27 cellular contexts compared by ENCODE assay signal in the genomic region with DNA sequence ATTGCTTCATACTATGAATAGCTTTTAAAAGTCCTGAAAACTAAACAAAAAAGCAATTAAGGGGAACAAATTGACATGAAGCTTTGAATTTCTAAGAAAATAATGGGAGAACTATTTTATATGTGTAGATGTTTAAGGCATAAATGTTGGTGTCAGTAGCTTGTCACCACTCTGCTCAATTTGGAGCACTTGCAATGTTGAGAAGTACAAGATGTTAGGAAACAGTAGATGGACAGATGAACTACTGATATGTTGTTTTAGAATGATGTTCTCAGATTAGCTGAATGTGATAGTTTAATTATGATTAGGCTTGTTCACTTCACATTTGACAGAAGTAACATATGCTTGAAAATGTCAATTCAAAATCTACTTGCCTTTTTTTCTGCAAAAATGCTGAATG.
A peak's percentile ranks its signal among the peaks of the same experiment; 100 is the strongest.
DNase-seq lines count a peak whose midpoint lies in the region; TF ChIP-seq lines count a peak whose summit lies in the region.
"Had no signal": no experiment of that assay in that cellular context is flagged by ENCODE, and none has a peak within 500 bp of the region (broad histone marks: within the 10 kb centered on the region; RNA-seq: fewer than 3 reads in every experiment).

No MANE protein-coding gene starts in this region.

- H3K4me3 ChIP-seq in neural cell (ENCODE audit: low read length), result no peak overlapping the region
- H3K4me3 ChIP-seq: A549; BLaER1; BLaER1 treated with 17β-estradiol and CSF1 and Interleukin-3, amounts not matched to agents 10 nM and 100 nM had no signal

- H3K27ac ChIP-seq in neural cell (ENCODE audit: low read length), result no peak overlapping the region
- H3K27ac ChIP-seq: 22Rv1; A549; BLaER1; BLaER1 treated with 17β-estradiol and CSF1 and Interleukin-3, amounts not matched to agents 10 nM and 100 nM; C4-2B had no signal

- DNase-seq in NOMO-1 (lab: John Stamatoyannopoulos, UW; ENCODE audit: unreplicated experiment in 2 of 2), result no peak
- DNase-seq: 8988T; ACHN; AML-193; BE2C; C1 segment of cervical spinal cord; Caco-2; Calu3; CD4-positive, alpha-beta memory T cell; CD4-positive, alpha-beta T cell; CD4-positive, CD25-positive, alpha-beta regulatory T cell; CD8-positive, alpha-beta memory T cell; CD8-positive, alpha-beta T cell; COR-L47; DMS 273 treated with DMSO at 0.1 percent for 48 hours; DMS153; DMS53; DMS79; DMS79 treated with DMSO at 0.1 percent for 48 hours; DND-41; EL had no signal

- H3F3A ChIP-seq in neural cell (ENCODE audit: insufficient read depth, low read length, poor library complexity, severe bottlenecking), result no peaks in the 10 kb centered on the region

- no peak overlapping the region for H3K9ac ChIP-seq in neural cell (ENCODE audit: low read length)
- H3K9ac ChIP-seq: BLaER1; BLaER1 treated with 17β-estradiol and CSF1 and Interleukin-3, amounts not matched to agents 10 nM and 100 nM had no signal

- H3K9me2 ChIP-seq in neural cell (ENCODE audit: insufficient read depth, low read length), result no peaks in the 10 kb centered on the region

- H3K4me2 ChIP-seq in neural cell (ENCODE audit: low read length), result no peak overlapping the region
- H3K4me2 ChIP-seq: A549; BLaER1; BLaER1 treated with 17β-estradiol and CSF1 and Interleukin-3, amounts not matched to agents 10 nM and 100 nM had no signal

- no peaks in the 10 kb centered on the region for H3K79me2 ChIP-seq in neural cell (replicated peaks; ENCODE audit: insufficient read depth, low read length)

- no peaks in the 10 kb centered on the region for H3K36me3 ChIP-seq in neural cell (ENCODE audit: insufficient read depth, low read length)
- H3K36me3 ChIP-seq: BE2C; BLaER1; BLaER1 treated with 17β-estradiol and CSF1 and Interleukin-3, amounts not matched to agents 10 nM and 100 nM had no signal

- no peaks in the 10 kb centered on the region for H3K27me3 ChIP-seq in neural cell (ENCODE audit: insufficient read depth, low read depth, low read length)
- H3K27me3 ChIP-seq: BE2C; BLaER1; BLaER1 treated with 17β-estradiol and CSF1 and Interleukin-3, amounts not matched to agents 10 nM and 100 nM had no signal

- no peaks in the 10 kb centered on the region for H4K20me1 ChIP-seq in neural cell (ENCODE audit: insufficient read depth)
- H4K20me1 ChIP-seq: BLaER1; BLaER1 treated with 17β-estradiol and CSF1 and Interleukin-3, amounts not matched to agents 10 nM and 100 nM had no signal

- peak; percentile 95 for TF ChIP-seq EP300 in neural cell (conservative IDR thresholded peaks at IDR 0.05; ENCODE audit: poor library complexity, severe bottlenecking)

- no peak for TF ChIP-seq RAD21 in neural cell (conservative IDR thresholded peaks at IDR 0.05)

- TF ChIP-seq CTCF in neural cell (IDR thresholded peaks at IDR 0.05; ENCODE audit: poor library complexity, severe bottlenecking), result no peak

- H3K9me3 ChIP-seq in neural cell (ENCODE audit: low read length), result no peaks in the 10 kb centered on the region
- H3K9me3 ChIP-seq: A549; BE2C; BLaER1; BLaER1 treated with 17β-estradiol and CSF1 and Interleukin-3, amounts not matched to agents 10 nM and 100 nM; Caco-2 had no signal

- no peak overlapping the region for H2AFZ ChIP-seq in neural cell (ENCODE audit: low read depth, low read length)

TF ChIP-seq in neural cell, 6 proteins besides CTCF, POLR2A, EP300 and RAD21:
- TF ChIP-seq TAF1 (IDR thresholded peaks at IDR 0.05; ENCODE audit: low read depth) (no peak), SMC3 (conservative IDR thresholded peaks at IDR 0.05; ENCODE audit: poor library complexity) (no peak), POLR2AphosphoS5 (IDR thresholded peaks at IDR 0.05) (peak; percentile 94)
